ENCODE assay signal across 28 cellular contexts in genomic region chr3:148360046-148360445, GRCh38.
A peak's percentile ranks its signal among the peaks of the same experiment; 100 is the strongest.
DNase-seq lines count a peak whose midpoint lies in the region; ATAC-seq and TF ChIP-seq lines count a peak whose summit lies in the region.
"Had no signal": no experiment of that assay in that cellular context is flagged by ENCODE, and none has a peak within 500 bp of the region (broad histone marks: within the 10 kb centered on the region; RNA-seq: fewer than 3 reads in every experiment).

No MANE protein-coding gene starts in this region.

- H3K4me3 ChIP-seq in AG10803 (ENCODE audit: low read length) (no peak overlapping the region), retinal pigment epithelial cell (ENCODE audit: low read length) (no peak overlapping the region), upper lobe of right lung (no peak overlapping the region), prostate gland (no peak overlapping the region)
- H3K4me3 ChIP-seq: cardiac muscle cell, esophagus squamous epithelium, heart left ventricle had no signal

- H3K36me3 ChIP-seq in upper lobe of right lung: no peaks in the 10 kb centered on the region
- H3K36me3 ChIP-seq in prostate gland: no peaks in the 10 kb centered on the region
- H3K36me3 ChIP-seq: cardiac muscle cell, esophagus squamous epithelium, heart left ventricle, neutrophil had no signal

- H3K27me3 ChIP-seq in upper lobe of right lung: no peaks in the 10 kb centered on the region
- H3K27me3 ChIP-seq in prostate gland (replicated peaks; ENCODE audit: insufficient read depth): no peaks in the 10 kb centered on the region
- H3K27me3 ChIP-seq: cardiac muscle cell, esophagus squamous epithelium, neutrophil had no signal

- no peak for TF ChIP-seq CTCF in AG10803 (conservative IDR thresholded peaks at IDR 0.05; ENCODE audit: low read length)
- no peak for TF ChIP-seq CTCF in retinal pigment epithelial cell (conservative IDR thresholded peaks at IDR 0.05; ENCODE audit: low read depth, low read length)
- no peak for TF ChIP-seq CTCF in upper lobe of right lung (IDR thresholded peaks at IDR 0.05)
- TF ChIP-seq CTCF in prostate gland (IDR thresholded peaks at IDR 0.05): no peak

- H3K27ac ChIP-seq in upper lobe of right lung: no peak overlapping the region
- no peak overlapping the region for H3K27ac ChIP-seq in prostate gland
- H3K27ac ChIP-seq: cardiac muscle cell, esophagus squamous epithelium, heart left ventricle, HL-60, neutrophil had no signal

- DNase-seq in AG10803 (ENCODE audit: low read depth) (peak; percentile 80), LHCN-M2 (ENCODE audit: low read depth) (peak; percentile 43), dedifferentiated amniotic fluid mesenchymal stem cell (ENCODE audit: extremely low spot score) (peak; percentile 68), retinal pigment epithelial cell (ENCODE audit: low read depth) (peak; percentile 48), D341Med (ENCODE audit: low spot score) (no peak), upper lobe of right lung (no peak), prostate gland (ENCODE audit: low spot score) (no peak)
- DNase-seq: ACHN; activated CD8-positive, alpha-beta memory T cell treated with anti-CD3 and anti-CD28 coated beads for 24 hours; activated gamma-delta T cell; activated T-cell treated with anti-CD3 and anti-CD28 coated beads, Interleukin-2, amount 50 U/mL, for 1 hour; CD4-positive, alpha-beta T cell; cortex of kidney; DMS 273 treated with DMSO at 0.1 percent for 48 hours; esophagus squamous epithelium; H7; heart left ventricle; NCI-H1092; NCI-H187; NCI-H69; RPMI8226; small intestine; stimulated activated CD4-positive, alpha-beta T cell treated with anti-CD3 and anti-CD28 coated beads, Interleukin-2, amount 100 ng/mL, for 24 hours; substantia nigra had no signal

- intact Hi-C loops in upper lobe of right lung (cut with DNase I): no loop called here
- intact Hi-C loops in prostate gland (cut with DNase I): no loop called here

- ATAC-seq in upper lobe of right lung (no peak), GM21619 (IDR thresholded peaks at IDR 0.05; ENCODE audit: unreplicated experiment) (no peak)
- ATAC-seq: heart left ventricle had no signal

- H3K4me1 ChIP-seq in upper lobe of right lung (no peaks in the 10 kb centered on the region), prostate gland (replicated peaks) (no peaks in the 10 kb centered on the region)
- H3K4me1 ChIP-seq: esophagus squamous epithelium, heart left ventricle had no signal

- TF ChIP-seq POLR2A in prostate gland (IDR thresholded peaks at IDR 0.05): no peak

- H3K9me3 ChIP-seq in upper lobe of right lung (no peaks in the 10 kb centered on the region), prostate gland (no peaks in the 10 kb centered on the region)
- H3K9me3 ChIP-seq: esophagus squamous epithelium, heart left ventricle, neutrophil had no signal

Comparison
In these comparisons a context has a peak if more than half of its experiments do, and no peak if none do; other contexts are left out.
1. DNase-seq: peak in AG10803 (single experiment), LHCN-M2 (single experiment), dedifferentiated amniotic fluid mesenchymal stem cell (single experiment) and retinal pigment epithelial cell (single experiment); none in D341Med (single experiment), upper lobe of right lung (single experiment) and prostate gland (single experiment).